9 cellular contexts compared by ENCODE assay signal in the genomic region with DNA sequence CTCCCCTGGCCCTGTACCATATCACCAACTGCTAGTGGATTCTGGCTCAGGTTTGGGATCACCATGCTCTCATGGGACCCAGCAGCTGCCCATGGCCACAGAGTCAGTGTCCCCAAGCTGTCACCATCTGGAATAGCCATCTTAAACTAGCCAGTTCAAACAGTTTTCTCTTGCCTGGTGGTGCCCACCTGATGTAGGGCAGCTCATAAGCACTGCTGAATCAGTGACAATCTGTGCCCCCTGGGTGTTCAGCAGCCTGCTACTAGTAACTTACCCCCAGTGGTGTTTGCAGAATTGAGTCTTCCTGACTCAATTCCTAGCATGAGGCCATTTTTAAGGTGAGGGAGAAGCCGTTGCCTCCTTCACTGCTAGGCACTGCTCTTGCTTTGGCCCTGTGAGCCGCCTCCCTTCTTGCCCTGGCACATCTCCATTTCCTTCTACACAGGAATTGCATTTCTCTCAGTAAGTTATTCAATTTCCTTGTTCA. TPM values are rescaled to one million over a fixed set of nuclear protein-coding genes. Genes with fewer than 3 reads are reported as not detected.
A peak's percentile ranks its signal among the peaks of the same experiment; 100 is the strongest.
DNase-seq lines count a peak whose midpoint lies in the region; ATAC-seq and TF ChIP-seq lines count a peak whose summit lies in the region.
"Had no signal": no experiment of that assay in that cellular context is flagged by ENCODE, and none has a peak within 500 bp of the region (broad histone marks: within the 10 kb centered on the region; RNA-seq: fewer than 3 reads in every experiment).

No MANE protein-coding gene starts in this region.

- POLR2A ChIA-PET in CD8-positive, alpha-beta memory T cell (lab: Charles Lee), result interaction anchor here (0.7 kb wide), 1 partner anchor 124 kb away, joined by 4 read pairs; no protein-coding TSS in a partner anchor
- POLR2A ChIA-PET in activated CD8-positive, alpha-beta T cell treated with anti-CD3 and anti-CD28 coated beads for 36 hours (lab: Charles Lee), result interaction anchor here (0.5 to 11.8 kb wide), 13 partner anchors 8 to 1044 kb away, joined by 3 to 170 read pairs (median 4); a partner anchor contains a TSS

- no peak overlapping the region for H3K4me3 Mint-ChIP-seq in CD8-positive, alpha-beta memory T cell
- no peak overlapping the region; the same call in 2 of the 3 replicates for H3K4me3 Mint-ChIP-seq in GM23338
- H3K4me3 Mint-ChIP-seq in activated CD8-positive, alpha-beta T cell treated with anti-CD3 and anti-CD28 coated beads for 36 hours, result peak overlapping the region; percentile 7

- no peak for TF ChIP-seq EP300 in tibial nerve (IDR thresholded peaks at IDR 0.05)

- TF ChIP-seq POLR2A in tibial nerve (IDR thresholded peaks at IDR 0.05), result no peak

- H4K20me1 ChIP-seq in GM23338 (replicated peaks; ENCODE audit: insufficient read depth), result peaks cover 30% of the 10 kb centered on the region

- peaks cover 28% of the 10 kb centered on the region for H3K36me3 ChIP-seq in CD8-positive, alpha-beta memory T cell (ENCODE audit: insufficient read depth, low read length)
- H3K36me3 ChIP-seq in GM23338 (ENCODE audit: insufficient read depth) (peaks cover 43% of the 10 kb centered on the region), lung (ENCODE audit: control insufficient read depth in 2 of 2, insufficient read depth in 2 of 2, low read length in 2 of 2) (peaks cover 22 to 32% of the 10 kb centered on the region in 2 donors), tibial nerve (peaks cover 7 to 55% (median 9%) of the 10 kb centered on the region in 3 donors)

- H2AFZ ChIP-seq in GM23338, result no peak overlapping the region

- peaks cover 6 to 57% (median 21%) of the 10 kb centered on the region in 3 donors for H3K36me3 Mint-ChIP-seq in CD8-positive, alpha-beta memory T cell
- peaks cover 61% of the 10 kb centered on the region for H3K36me3 Mint-ChIP-seq in GM23338 (ENCODE audit: low read depth)
- peaks cover 51% of the 10 kb centered on the region for H3K36me3 Mint-ChIP-seq in activated CD8-positive, alpha-beta T cell treated with anti-CD3 and anti-CD28 coated beads for 36 hours (ENCODE audit: low read depth)

- H3K27me3 Mint-ChIP-seq in CD8-positive, alpha-beta memory T cell, result peaks cover 0 to 2% of the 10 kb centered on the region in 2 donors
- H3K27me3 Mint-ChIP-seq in GM23338 (ENCODE audit: insufficient read depth, low read depth, poor library complexity), result peaks cover 24% of the 10 kb centered on the region
- H3K27me3 Mint-ChIP-seq in activated CD8-positive, alpha-beta T cell treated with anti-CD3 and anti-CD28 coated beads for 36 hours, result no peaks in the 10 kb centered on the region

- H3K4me1 ChIP-seq in CD8-positive, alpha-beta memory T cell (ENCODE audit: insufficient read depth, low read length), result peaks cover 9% of the 10 kb centered on the region
- H3K4me1 ChIP-seq in GM23338 (ENCODE audit: insufficient read depth) (peaks cover 16% of the 10 kb centered on the region), lung (ENCODE audit: control insufficient read depth in 2 of 2, insufficient read depth in 2 of 2, low read length in 2 of 2) (peaks cover 0 to 9% of the 10 kb centered on the region in 2 donors), tibial nerve (peaks cover 0 to 16% (median 0%) of the 10 kb centered on the region in 4 donors)

- H3F3A ChIP-seq in GM23338 (replicated peaks; ENCODE audit: low read depth), result peaks cover 76% of the 10 kb centered on the region

- no peak for DNase-seq in CD8-positive, alpha-beta memory T cell
- DNase-seq in GM23338 (ENCODE audit: low spot score), result no peak
- DNase-seq in activated CD8-positive, alpha-beta T cell treated with anti-CD3 and anti-CD28 coated beads for 36 hours, result peak; percentile 24
- no peak for DNase-seq in lung (ENCODE audit: low spot score)
- DNase-seq in UCSD-AML1 (lab: John Stamatoyannopoulos, UW; ENCODE audit: unreplicated experiment), result no peak
- DNase-seq in tibial nerve (ENCODE audit: low spot score in 2 of 2), result no peak
- no peak for DNase-seq in NCI-H2107 treated with DMSO at 0.1 percent for 48 hours (lab: John Stamatoyannopoulos, UW; ENCODE audit: unreplicated experiment)
- DNase-seq: tibial artery had no signal

- TF ChIP-seq CTCF in GM23338 (conservative IDR thresholded peaks at IDR 0.05; ENCODE audit: low read depth in 2 of 2) (no peak), lung (IDR thresholded peaks at IDR 0.05; ENCODE audit: control extremely low read depth, extremely low read depth) (no peak), tibial nerve (IDR thresholded peaks at IDR 0.05) (no peak)
- no peak for TF ChIP-seq CTCF in activated CD8-positive, alpha-beta T cell treated with anti-CD3 and anti-CD28 coated beads for 36 hours (IDR thresholded peaks at IDR 0.05)

- no peak overlapping the region for H3K4me2 ChIP-seq in GM23338

- WGBS in lung, 2 donors, result 58 to 80% methylated on average over 2 of the region's 2 CpGs
- 60 to 80% methylated on average over 2 of the region's 2 CpGs for WGBS in tibial nerve, 2 donors

- H3K27ac ChIP-seq in CD8-positive, alpha-beta memory T cell (ENCODE audit: low read depth, low read length), result no peak overlapping the region
- H3K27ac ChIP-seq in GM23338 (ENCODE audit: low read depth) (peak overlapping the region; percentile 80), lung (ENCODE audit: low read depth in 1 of 2, low read length in 1 of 2) (peak overlapping the region in 1 of 2 donors; percentile 60), tibial nerve (no peak overlapping the region)
- H3K27ac ChIP-seq: tibial artery had no signal

- intact Hi-C loops in activated CD8-positive, alpha-beta T cell treated with anti-CD3 and anti-CD28 coated beads for 36 hours (cut with micrococcal nuclease), result no loop called here

- CTCF ChIA-PET in CD8-positive, alpha-beta memory T cell (lab: Charles Lee), result interaction anchor here (1.0 to 3.9 kb wide), 2 partner anchors 7 to 760 kb away, joined by 3 to 26 read pairs; a partner anchor contains a TSS
- CTCF ChIA-PET in activated CD8-positive, alpha-beta T cell treated with anti-CD3 and anti-CD28 coated beads for 36 hours (lab: Charles Lee), result interaction anchor here (0.9 to 1.8 kb wide), 4 partner anchors 33 to 123 kb away, joined by 4 to 6 read pairs (median 6); no protein-coding TSS in a partner anchor

- no peak overlapping the region for H3K4me3 ChIP-seq in CD8-positive, alpha-beta memory T cell (ENCODE audit: low read length)
- no peak overlapping the region for H3K4me3 ChIP-seq in GM23338
- H3K4me3 ChIP-seq in lung, result no peak overlapping the region
- H3K4me3 ChIP-seq in tibial nerve, result no peak overlapping the region
- H3K4me3 ChIP-seq: tibial artery had no signal

- H3K27me3 ChIP-seq in CD8-positive, alpha-beta memory T cell (ENCODE audit: insufficient read depth, low read length, poor library complexity, severe bottlenecking), result no peaks in the 10 kb centered on the region
- H3K27me3 ChIP-seq in GM23338 (ENCODE audit: insufficient read depth), result no peaks in the 10 kb centered on the region
- H3K27me3 ChIP-seq in lung (ENCODE audit: control insufficient read depth, insufficient read depth), result no peaks in the 10 kb centered on the region
- no peaks in the 10 kb centered on the region for H3K27me3 ChIP-seq in tibial nerve
- H3K27me3 ChIP-seq: tibial artery had no signal

- H3K9me3 Mint-ChIP-seq in CD8-positive, alpha-beta memory T cell, result no peaks in the 10 kb centered on the region
- H3K9me3 Mint-ChIP-seq in GM23338, result peaks cover 3% of the 10 kb centered on the region; the same call in 1 of the 3 replicates
- no peaks in the 10 kb centered on the region for H3K9me3 Mint-ChIP-seq in activated CD8-positive, alpha-beta T cell treated with anti-CD3 and anti-CD28 coated beads for 36 hours

- no peaks in the 10 kb centered on the region for H3K9me2 ChIP-seq in GM23338 (ENCODE audit: insufficient read depth)

- peaks cover 18% of the 10 kb centered on the region for H3K79me2 ChIP-seq in GM23338 (replicated peaks; ENCODE audit: insufficient read depth)

- H3K9me3 ChIP-seq in CD8-positive, alpha-beta memory T cell (ENCODE audit: low read length), result no peaks in the 10 kb centered on the region
- H3K9me3 ChIP-seq in lung (ENCODE audit: control insufficient read depth in 2 of 2, insufficient read depth in 1 of 2, low read length in 1 of 2), result no peaks in the 10 kb centered on the region
- H3K9me3 ChIP-seq in tibial nerve, result no peaks in the 10 kb centered on the region
- H3K9me3 ChIP-seq: tibial artery had no signal

- peak; percentile 9 for ATAC-seq in GM23338
- ATAC-seq in activated CD8-positive, alpha-beta T cell treated with anti-CD3 and anti-CD28 coated beads for 36 hours, result peak; percentile 38
- ATAC-seq in lung (ENCODE audit: insufficient read depth, low FRiP score), result peak; percentile 1
- no peak for ATAC-seq in HG03025 (IDR thresholded peaks at IDR 0.05; ENCODE audit: low FRiP score, unreplicated experiment)

- H3K27ac Mint-ChIP-seq in CD8-positive, alpha-beta memory T cell, result peak overlapping the region in 7 of 8 donors; percentile 1 to 80 (median 33)
- H3K27ac Mint-ChIP-seq in GM23338, result peak overlapping the region; percentile 27
- H3K27ac Mint-ChIP-seq in activated CD8-positive, alpha-beta T cell treated with anti-CD3 and anti-CD28 coated beads for 36 hours, result peak overlapping the region; percentile 65

- H3K4me1 Mint-ChIP-seq in CD8-positive, alpha-beta memory T cell, result peaks cover 22 to 38% (median 37%) of the 10 kb centered on the region in 3 donors
- H3K4me1 Mint-ChIP-seq in GM23338, result peaks cover 37% of the 10 kb centered on the region
- peaks cover 27% of the 10 kb centered on the region for H3K4me1 Mint-ChIP-seq in activated CD8-positive, alpha-beta T cell treated with anti-CD3 and anti-CD28 coated beads for 36 hours (ENCODE audit: low read depth)

RNA-seq across cellular contexts. Expression of a gene that starts 7.9 kb away (rescaled TPM):
- total RNA-seq in CD8-positive, alpha-beta memory T cell, result 1,000 to 10,000 TPM; 2,459 to 2,518 TPM
- 1,046 TPM for polyA plus RNA-seq in CD8-positive, alpha-beta memory T cell
- total RNA-seq in GM23338 (2014; rRNA removed; shearing (Covaris generic)), result 1,658 and 1,827 TPM in 2 replicates
- polyA plus RNA-seq in GM23338 (2016; fragmentation: Nextera tagmentation; extraction: Ambion mirVana) (1,591 and 1,731 TPM in 2 replicates), lung (1,000 to 10,000 TPM; 1,464 to 1,968 TPM)
- total RNA-seq in activated CD8-positive, alpha-beta T cell treated with anti-CD3 and anti-CD28 coated beads for 36 hours, result 1,000 to 10,000 TPM; 3,048 to 3,061 TPM
- total RNA-seq in lung (1,000 to 10,000 TPM in 1 of 2 donors, 100 to 1,000 TPM in 1; 657 to 1,053 TPM), tibial nerve (1,000 to 10,000 TPM in 1 of 4 donors, 100 to 1,000 TPM in 3; 744 to 1,023 (median 854) TPM)

RNA-seq across cellular contexts. Expression of a gene that starts 31.3 kb away (rescaled TPM):
- 10 to 100 TPM; 71.3 to 73.0 TPM for total RNA-seq in CD8-positive, alpha-beta memory T cell
- 55.6 TPM for polyA plus RNA-seq in CD8-positive, alpha-beta memory T cell
- 35.9 and 61.9 TPM in 2 replicates for total RNA-seq in GM23338 (2014; rRNA removed; shearing (Covaris generic))
- polyA plus RNA-seq in GM23338 (2016; fragmentation: Nextera tagmentation; extraction: Ambion mirVana), result 19.8 and 23.9 TPM in 2 replicates
- total RNA-seq in activated CD8-positive, alpha-beta T cell treated with anti-CD3 and anti-CD28 coated beads for 36 hours, result 10 to 100 TPM; 25.0 to 28.2 TPM
- 10 to 100 TPM; 26.7 to 31.0 TPM for total RNA-seq in lung
- polyA plus RNA-seq in lung, result 10 to 100 TPM; 24.8 to 28.1 TPM
- 10 to 100 TPM; 21.9 to 35.0 (median 29.6) TPM for total RNA-seq in tibial nerve

RNA-seq across cellular contexts. Expression of a gene that starts 53.0 kb away (rescaled TPM):
- not detected for total RNA-seq in CD8-positive, alpha-beta memory T cell
- polyA plus RNA-seq in CD8-positive, alpha-beta memory T cell, result not detected
- total RNA-seq in GM23338 (2014; rRNA removed; shearing (Covaris generic)), result not detected in 2 replicates
- polyA plus RNA-seq in GM23338 (2016; fragmentation: Nextera tagmentation; extraction: Ambion mirVana) (not detected in 2 replicates), lung (under 1 TPM; 0.10 to 0.17 TPM)
- total RNA-seq in activated CD8-positive, alpha-beta T cell treated with anti-CD3 and anti-CD28 coated beads for 36 hours, result not detected
- total RNA-seq in lung (under 1 TPM; 0.14 to 0.18 TPM), tibial nerve (1 to 10 TPM in 1 of 4 donors, under 1 TPM in 2, not detected in 1; 0.20 to 2.5 (median 0.87) TPM)
